ENCODE assay signal across 11 cellular contexts in genomic region chr4:81085979-81086378, GRCh38. TPM values are rescaled to one million over a fixed set of nuclear protein-coding genes. Genes with fewer than 3 reads are reported as not detected.
"Had no signal": no experiment of that assay in that cellular context is flagged by ENCODE, and none has a peak within 500 bp of the region (broad histone marks: within the 10 kb centered on the region; RNA-seq: fewer than 3 reads in every experiment).

No MANE protein-coding gene starts in this region.

- H3K4me3 Mint-ChIP-seq: HFFc6, IgD-negative memory B cell had no signal

- H3K9me3 Mint-ChIP-seq: HFFc6, IgD-negative memory B cell had no signal

- H3K27ac ChIP-seq: GM23248, KMS-11 had no signal

- DNase-seq: H7, HFFc6, KBM-7 had no signal

- H3K36me3 ChIP-seq: HAP-1 had no signal

- H3K36me3 Mint-ChIP-seq: IgD-negative memory B cell had no signal

- H3K4me2 ChIP-seq: KMS-11 had no signal

- H3K4me1 ChIP-seq: HAP-1 had no signal

- H3K9ac ChIP-seq: GM23248, KMS-11 had no signal

- H3K4me1 Mint-ChIP-seq: IgD-negative memory B cell had no signal

- H2AFZ ChIP-seq: GM23248 had no signal

- FAIRE-seq: HTR-8/SVneo had no signal

- H3K9me3 ChIP-seq: HAP-1 had no signal

- H3K27ac Mint-ChIP-seq: HFFc6, IgD-negative memory B cell had no signal

- ATAC-seq: HCT116 had no signal

- H3K4me3 ChIP-seq: GM23248, HAP-1 had no signal

RNA-seq across cellular contexts. Expression of gene BMP3, which starts 55.5 kb away (rescaled TPM):
- total RNA-seq: H4, HT-29 had no signal
- polyA plus RNA-seq: GM23248 had no signal
